Comparison of ENCODE assay signal across 15 cellular contexts in genomic region chr19:3373971-3374368, GRCh38. TPM values are rescaled to one million over a fixed set of nuclear protein-coding genes. Genes with fewer than 3 reads are reported as not detected.
A peak's percentile ranks its signal among the peaks of the same experiment; 100 is the strongest.
DNase-seq lines count a peak whose midpoint lies in the region; ATAC-seq and TF ChIP-seq lines count a peak whose summit lies in the region.
"Had no signal": no experiment of that assay in that cellular context is flagged by ENCODE, and none has a peak within 500 bp of the region (broad histone marks: within the 10 kb centered on the region; RNA-seq: fewer than 3 reads in every experiment).

No MANE protein-coding gene starts in this region.

- POLR2A ChIA-PET in Panc1 (lab: Charles Lee) = interaction anchor here (0.6 kb wide), 1 partner anchor 144 kb away, joined by 8 read pairs; no protein-coding TSS in a partner anchor

- intact Hi-C loops in Panc1 (cut with micrococcal nuclease; ENCODE audit: unreplicated experiment) (no loop called here), dorsolateral prefrontal cortex (cut with DNase I) (no loop called here), thyroid gland (cut with DNase I) (no loop called here)

- no peak for TF ChIP-seq POLR2A in thyroid gland (IDR thresholded peaks at IDR 0.05)

- H3K27ac Mint-ChIP-seq in nephron = peak overlapping the region in 2 of 3 experiments; percentile 77 to 91
- H3K27ac Mint-ChIP-seq: activated CD4-positive, alpha-beta memory T cell treated with anti-CD3 and anti-CD28 coated beads, Interleukin-2, amount 10 ng/mL, durations not matched to agents 7 days and 5 days had no signal

- TF ChIP-seq CTCF in Panc1 (IDR thresholded peaks at IDR 0.05) = no peak
- no peak for TF ChIP-seq CTCF in dorsolateral prefrontal cortex (IDR thresholded peaks at IDR 0.05 in 54 of 56, conservative IDR thresholded peaks at IDR 0.05 in 2 of 56; ENCODE audit: low read depth in 1 of 56, partially characterized antibody in 56 of 56)
- no peak for TF ChIP-seq CTCF in nephron (IDR thresholded peaks at IDR 0.05; ENCODE audit: unreplicated experiment in 3 of 3)
- no peak for TF ChIP-seq CTCF in thyroid gland (IDR thresholded peaks at IDR 0.05)

- ATAC-seq in Panc1 (no peak), HG03025 (IDR thresholded peaks at IDR 0.05; ENCODE audit: low FRiP score, unreplicated experiment) (no peak)
- ATAC-seq: stimulated activated naive CD8-positive, alpha-beta T cell treated with anti-CD3 and anti-CD28 coated beads, Interleukin-15, Interleukin-2, amounts not matched to agents 100 U/mL and 50 U/mL, for 24 hours had no signal

- H3K4me1 ChIP-seq in Panc1 (ENCODE audit: control insufficient read depth, insufficient read depth, low read length) (peaks cover 56% of the 10 kb centered on the region), thyroid gland (peaks cover 45 to 49% of the 10 kb centered on the region in 2 donors)
- H3K4me1 ChIP-seq: Caco-2 had no signal

- peak overlapping the region in 1 of 2 experiments; percentile 20; a peak in 1 of 4 replicates for H3K4me3 ChIP-seq in Panc1 (ENCODE audit: low read depth in 2 of 2, low read length in 2 of 2)
- no peak overlapping the region for H3K4me3 ChIP-seq in dorsolateral prefrontal cortex
- H3K4me3 ChIP-seq in thyroid gland (replicated peaks in 1 of 3) = no peak overlapping the region

- CTCF ChIA-PET in Panc1 (lab: Charles Lee) = interaction anchor here (0.6 kb wide), 1 partner anchor 28 kb away, joined by 3 read pairs; no protein-coding TSS in a partner anchor

- peak overlapping the region; percentile 95 for H3K27ac ChIP-seq in Panc1 (ENCODE audit: low read length)
- H3K27ac ChIP-seq in dorsolateral prefrontal cortex = peak overlapping the region in 55 of 59 donors; percentile 13 to 97 (median 93)
- peak overlapping the region; percentile 21 to 89 (median 88) for H3K27ac ChIP-seq in thyroid gland

- peaks cover 37% of the 10 kb centered on the region for H3K27me3 Mint-ChIP-seq in nephron (ENCODE audit: low read depth)

- H3K36me3 Mint-ChIP-seq in nephron (ENCODE audit: low read depth) = no peaks in the 10 kb centered on the region

- peak overlapping the region in 2 of 3 experiments; percentile 28 to 65 for H3K4me3 Mint-ChIP-seq in nephron
- H3K4me3 Mint-ChIP-seq: activated CD4-positive, alpha-beta memory T cell treated with anti-CD3 and anti-CD28 coated beads, Interleukin-2, amount 10 ng/mL, durations not matched to agents 7 days and 5 days had no signal

- peaks cover 57% of the 10 kb centered on the region for H3K4me1 Mint-ChIP-seq in nephron

- in situ Hi-C loops in Panc1 (cut with HindIII; ENCODE audit: low pct_unique_long_range_greater_than_20kb, low sequenced_read_pairs) = no loop called here

- 85 to 86% methylated on average over 6 of the region's 6 CpGs for WGBS in thyroid gland, 2 donors

- DNase-seq in Panc1 (ENCODE audit: low read depth, low spot score) (no peak), dorsolateral prefrontal cortex (no peak), thyroid gland (no peak), NCI-H2227 (lab: John Stamatoyannopoulos, UW; ENCODE audit: unreplicated experiment) (no peak), Kasumi-1 (lab: John Stamatoyannopoulos, UW) (no peak), SKM-1 (lab: John Stamatoyannopoulos, UW; ENCODE audit: unreplicated experiment) (no peak)
- DNase-seq: activated CD4-positive, alpha-beta memory T cell treated with anti-CD3 and anti-CD28 coated beads, Interleukin-2, amount 10 ng/mL, durations not matched to agents 7 days and 5 days; activated gamma-delta T cell treated with Interleukin-2 at 50 U/mL for 16 hours; Caco-2; NCI-H1417; NCI-H82; retina; stimulated activated naive CD8-positive, alpha-beta T cell treated with anti-CD3 and anti-CD28 coated beads, Interleukin-15, Interleukin-2, amounts not matched to agents 100 U/mL and 50 U/mL, for 24 hours had no signal

- no peaks in the 10 kb centered on the region for H3K36me3 ChIP-seq in Panc1 (ENCODE audit: control insufficient read depth, insufficient read depth, low read length)
- H3K36me3 ChIP-seq in thyroid gland = no peaks in the 10 kb centered on the region

- no peaks in the 10 kb centered on the region for H3K9me3 Mint-ChIP-seq in nephron
- H3K9me3 Mint-ChIP-seq: activated CD4-positive, alpha-beta memory T cell treated with anti-CD3 and anti-CD28 coated beads, Interleukin-2, amount 10 ng/mL, durations not matched to agents 7 days and 5 days had no signal

- H3K27me3 ChIP-seq in Panc1 (ENCODE audit: control insufficient read depth, insufficient read depth, low read length) (no peaks in the 10 kb centered on the region), dorsolateral prefrontal cortex (no peaks in the 10 kb centered on the region), thyroid gland (no peaks in the 10 kb centered on the region)

- no peaks in the 10 kb centered on the region for H3K9me3 ChIP-seq in Panc1 (ENCODE audit: control insufficient read depth, insufficient read depth, low read depth, low read length)
- no peaks in the 10 kb centered on the region for H3K9me3 ChIP-seq in thyroid gland
- H3K9me3 ChIP-seq: Caco-2 had no signal

- no TSS peak for BruUV-seq in Panc1 (replicated peaks; lab: Mats Ljungman, UMichigan)

RNA-seq across cellular contexts. Expression of gene NFIC, which starts 7.6 kb away (rescaled TPM):
- total RNA-seq in Panc1 (2021; ENCODE audit: unreplicated experiment) (120 TPM), dorsolateral prefrontal cortex (100 to 1,000 TPM in 118 of 120 experiments, 10 to 100 TPM in 2; 98.0 to 269 (median 135) TPM), thyroid gland (100 to 1,000 TPM in 3 of 4 donors, 10 to 100 TPM in 1; 76.2 to 183 (median 132) TPM)
- 56.0 TPM for polyA plus RNA-seq in Panc1 (2012; ENCODE audit: insufficient read length)
